19 cellular contexts compared by ENCODE assay signal in the genomic region with DNA sequence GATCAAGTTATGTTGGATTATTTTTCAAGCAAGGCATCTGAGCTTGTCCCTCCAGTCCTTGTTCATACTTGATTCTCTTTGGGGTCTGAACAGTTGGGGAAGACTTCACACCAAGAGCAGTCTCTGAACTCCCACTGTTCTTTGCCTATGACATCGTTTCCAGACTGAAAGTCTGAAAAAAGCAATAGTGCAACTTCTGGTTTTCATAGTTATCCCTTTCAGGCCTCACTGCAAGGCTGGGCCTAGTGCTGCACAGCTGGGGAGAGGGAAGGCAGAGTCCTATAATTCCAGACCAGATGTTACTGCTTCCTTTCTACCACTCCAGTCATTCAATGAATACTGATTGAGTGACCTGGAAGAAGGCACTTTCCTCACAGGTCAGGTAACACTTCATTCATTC.
A peak's percentile ranks its signal among the peaks of the same experiment; 100 is the strongest.
DNase-seq lines count a peak whose midpoint lies in the region; ATAC-seq, FAIRE-seq and TF ChIP-seq lines count a peak whose summit lies in the region.
"Had no signal": no experiment of that assay in that cellular context is flagged by ENCODE, and none has a peak within 500 bp of the region (broad histone marks: within the 10 kb centered on the region; RNA-seq: fewer than 3 reads in every experiment).

No MANE protein-coding gene starts in this region.

- no peaks in the 10 kb centered on the region for H3K36me3 Mint-ChIP-seq in activated CD4-positive, alpha-beta T cell treated with anti-CD3 and anti-CD28 coated beads for 36 hours (ENCODE audit: low read depth)
- no peaks in the 10 kb centered on the region for H3K36me3 Mint-ChIP-seq in mesothelial cell of epicardium
- H3K36me3 Mint-ChIP-seq in type B pancreatic cell: no peaks in the 10 kb centered on the region
- H3K36me3 Mint-ChIP-seq: CD14-positive monocyte; CD8-positive, alpha-beta T cell; IgD-negative memory B cell had no signal

- no peaks in the 10 kb centered on the region for H3K9me3 ChIP-seq in SK-N-SH

- no peak overlapping the region for H3K9ac ChIP-seq in SK-N-SH

- no peak overlapping the region for H3K4me3 Mint-ChIP-seq in activated CD4-positive, alpha-beta T cell treated with anti-CD3 and anti-CD28 coated beads for 36 hours
- H3K4me3 Mint-ChIP-seq in mesothelial cell of epicardium (no peak overlapping the region), type B pancreatic cell (peak overlapping the region; percentile 8)
- H3K4me3 Mint-ChIP-seq: CD14-positive monocyte; CD8-positive, alpha-beta T cell; GM23338; IgD-negative memory B cell had no signal

- no peak overlapping the region for H3K27ac Mint-ChIP-seq in activated CD4-positive, alpha-beta T cell treated with anti-CD3 and anti-CD28 coated beads for 36 hours
- H3K27ac Mint-ChIP-seq in mesothelial cell of epicardium (peak overlapping the region; percentile 18), type B pancreatic cell (no peak overlapping the region)
- H3K27ac Mint-ChIP-seq: CD14-positive monocyte; CD8-positive, alpha-beta T cell; GM23338; IgD-negative memory B cell had no signal

- 7% methylated on average over 1 of the region's 1 CpG for WGBS in SK-N-SH (ENCODE audit: low lambda C conversion rate)

- H3K27me3 ChIP-seq in SK-N-SH (ENCODE audit: insufficient read depth): peaks cover 29% of the 10 kb centered on the region

- H4K20me1 ChIP-seq in SK-N-SH (ENCODE audit: insufficient read depth): no peaks in the 10 kb centered on the region

- POLR2A ChIA-PET in activated CD4-positive, alpha-beta T cell treated with anti-CD3 and anti-CD28 coated beads for 36 hours (lab: Charles Lee): no interaction called here
- POLR2A ChIA-PET in RWPE1 (lab: Yijun Ruan, JAX; ENCODE audit: low non-redundant PET) (no interaction called here), SK-N-SH (lab: Yijun Ruan, JAX) (no interaction called here)

- no peaks in the 10 kb centered on the region for H3K9me3 Mint-ChIP-seq in activated CD4-positive, alpha-beta T cell treated with anti-CD3 and anti-CD28 coated beads for 36 hours (ENCODE audit: low read depth)
- H3K9me3 Mint-ChIP-seq in mesothelial cell of epicardium: no peaks in the 10 kb centered on the region
- H3K9me3 Mint-ChIP-seq in type B pancreatic cell: no peaks in the 10 kb centered on the region
- H3K9me3 Mint-ChIP-seq: CD8-positive, alpha-beta T cell; GM23338 had no signal

- DNase-seq in activated CD4-positive, alpha-beta T cell treated with anti-CD3 and anti-CD28 coated beads for 36 hours: no peak
- DNase-seq in activated CD4-positive, alpha-beta T cell treated with anti-CD3 and anti-CD28 coated beads for 4 hours: no peak
- DNase-seq in GM19239 (ENCODE audit: insufficient read length, low spot score): no peak
- DNase-seq in mesothelial cell of epicardium (ENCODE audit: low spot score in 2 of 2, unreplicated experiment in 2 of 2): no peak
- no peak for DNase-seq in type B pancreatic cell (ENCODE audit: extremely low spot score, unreplicated experiment)
- no peak for DNase-seq in RWPE1 (ENCODE audit: low spot score)
- no peak for DNase-seq in SK-N-SH
- DNase-seq: CD8-positive, alpha-beta T cell; COR-L47; DMS153; DMS79 treated with DMSO at 0.1 percent for 48 hours; EL; H7 had no signal

- H3K36me3 ChIP-seq in SK-N-SH (replicated peaks in 1 of 2; ENCODE audit: control insufficient read depth in 1 of 2, insufficient read depth in 2 of 2, low read length in 1 of 2): no peaks in the 10 kb centered on the region

- no peaks in the 10 kb centered on the region for H3K79me2 ChIP-seq in SK-N-SH (ENCODE audit: insufficient read depth)

- no peak for TF ChIP-seq CTCF in mesothelial cell of epicardium (IDR thresholded peaks at IDR 0.05; ENCODE audit: unreplicated experiment)
- no peak for TF ChIP-seq CTCF in type B pancreatic cell (conservative IDR thresholded peaks at IDR 0.05)
- no peak for TF ChIP-seq CTCF in RWPE1 (conservative IDR thresholded peaks at IDR 0.05; ENCODE audit: low read depth)
- no peak for TF ChIP-seq CTCF in SK-N-SH (IDR thresholded peaks at IDR 0.05)

- H3K27ac ChIP-seq in RWPE1: no peak overlapping the region
- no peak overlapping the region for H3K27ac ChIP-seq in SK-N-SH (ENCODE audit: low read depth in 2 of 2, low read length in 1 of 2)
- H3K27ac ChIP-seq: 22Rv1 had no signal

- H3K9me2 ChIP-seq in SK-N-SH: no peaks in the 10 kb centered on the region

- CTCF ChIA-PET in activated CD4-positive, alpha-beta T cell treated with anti-CD3 and anti-CD28 coated beads for 36 hours (lab: Charles Lee): interaction anchor here (0.6 kb wide), 1 partner anchor 35 kb away, joined by 5 read pairs; no protein-coding TSS in a partner anchor
- CTCF ChIA-PET in RWPE1 (lab: Yijun Ruan, JAX) (interaction anchor here (0.6 kb wide), 1 partner anchor 53 kb away, joined by 3 read pairs; no protein-coding TSS in a partner anchor), SK-N-SH (lab: Yijun Ruan, JAX) (no interaction called here)

- no peak overlapping the region for H2AFZ ChIP-seq in SK-N-SH (ENCODE audit: low read depth)
- H2AFZ ChIP-seq: GM23338 had no signal

- peaks cover 12% of the 10 kb centered on the region for H3K4me1 Mint-ChIP-seq in activated CD4-positive, alpha-beta T cell treated with anti-CD3 and anti-CD28 coated beads for 36 hours
- H3K4me1 Mint-ChIP-seq in mesothelial cell of epicardium (peaks cover 59% of the 10 kb centered on the region), type B pancreatic cell (ENCODE audit: unreplicated experiment) (peaks cover 14% of the 10 kb centered on the region)
- H3K4me1 Mint-ChIP-seq: GM23338 had no signal

- FAIRE-seq in GM19239 (lab: Jason Lieb, UNC): peak; percentile 48
- FAIRE-seq: D721Med, G401.6 had no signal

- no peaks in the 10 kb centered on the region for H3K27me3 Mint-ChIP-seq in activated CD4-positive, alpha-beta T cell treated with anti-CD3 and anti-CD28 coated beads for 36 hours
- H3K27me3 Mint-ChIP-seq in mesothelial cell of epicardium (ENCODE audit: low read depth) (no peaks in the 10 kb centered on the region), type B pancreatic cell (peaks cover 16% of the 10 kb centered on the region)

- no peaks in the 10 kb centered on the region for H3F3A ChIP-seq in SK-N-SH (replicated peaks; ENCODE audit: insufficient read depth)

- peak; percentile 57 for ATAC-seq in activated CD4-positive, alpha-beta T cell treated with anti-CD3 and anti-CD28 coated beads for 36 hours
- ATAC-seq: CD8-positive, alpha-beta T cell; GM23338 had no signal

- no peaks in the 10 kb centered on the region for H3K4me1 ChIP-seq in SK-N-SH (ENCODE audit: control insufficient read depth in 1 of 2, insufficient read depth in 2 of 2, low read depth in 1 of 2, low read length in 1 of 2)

- H3K4me2 ChIP-seq in SK-N-SH: no peak overlapping the region
- H3K4me2 ChIP-seq: GM23338 had no signal

- no peak for TF ChIP-seq EP300 in SK-N-SH (IDR thresholded peaks at IDR 0.05; ENCODE audit: borderline replicate concordance in 1 of 2, low read depth in 1 of 2, low read length in 1 of 2)

- intact Hi-C loops in activated CD4-positive, alpha-beta T cell treated with anti-CD3 and anti-CD28 coated beads for 36 hours (cut with DNase I, micrococcal nuclease): no loop called here

- TF ChIP-seq RAD21 in SK-N-SH (IDR thresholded peaks at IDR 0.05; ENCODE audit: low read length): no peak

- no peak overlapping the region for H3K4me3 ChIP-seq in SK-N-SH (ENCODE audit: low read depth in 2 of 2, low read length in 1 of 2)
- H3K4me3 ChIP-seq: GM23338 had no signal

TF ChIP-seq in SK-N-SH, 30 proteins besides CTCF, POLR2A, EP300 and RAD21:
- no peak for TF ChIP-seq POLR2AphosphoS5 (IDR thresholded peaks at IDR 0.05; ENCODE audit: low read depth, low read length)
